ENCODE assay signal across 17 cellular contexts in the genomic region with DNA sequence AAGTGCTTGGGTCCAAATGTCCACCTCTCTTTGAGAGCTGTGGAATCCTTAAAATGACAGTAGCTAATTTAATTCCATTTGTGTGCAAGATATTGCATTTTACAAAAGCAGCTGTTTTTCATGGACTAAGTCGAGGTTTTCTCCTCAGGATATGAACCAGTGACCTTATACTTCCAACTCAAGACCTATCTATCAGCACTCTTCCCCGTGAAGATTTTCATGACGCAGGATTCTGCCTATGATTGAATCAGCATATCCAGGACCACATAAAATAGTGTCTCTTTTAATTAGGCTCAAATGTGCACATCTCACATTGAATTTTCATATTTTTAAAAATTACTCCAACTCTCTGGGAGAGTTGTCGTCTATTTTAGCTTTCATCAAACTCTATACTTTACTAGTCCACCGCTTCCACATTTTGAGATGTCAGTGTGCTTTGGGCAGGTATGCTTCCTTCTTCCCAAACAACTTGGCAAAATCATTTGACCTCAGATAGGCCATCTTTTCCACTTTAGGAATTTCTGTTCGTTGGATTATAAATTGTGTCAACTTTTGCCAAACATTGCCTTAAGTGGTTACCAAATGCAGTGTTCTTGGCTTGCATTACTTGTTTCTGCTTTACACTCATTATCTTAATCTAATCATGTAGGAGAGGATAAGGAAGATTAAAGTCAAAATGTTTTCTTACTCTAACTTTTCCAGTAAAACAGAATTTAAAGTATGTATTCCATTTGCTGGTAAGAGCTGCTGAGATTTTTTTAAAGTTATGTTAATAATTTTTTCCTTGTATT.
"Had no signal": no experiment of that assay in that cellular context is flagged by ENCODE, and none has a peak within 500 bp of the region (broad histone marks: within the 10 kb centered on the region; RNA-seq: fewer than 3 reads in every experiment).

No MANE protein-coding gene starts in this region.

- H3K4me2 ChIP-seq: smooth muscle cell had no signal

- FAIRE-seq: kidney had no signal

- DNase-seq: activated CD4-positive, alpha-beta T cell treated with anti-CD3 and anti-CD28 coated beads, Interleukin-2, amount 50 U/mL, for 48 hours; activated naive CD4-positive, alpha-beta T cell treated with anti-CD3 and anti-CD28 coated beads, Interleukin-2, amount 10 ng/mL, durations not matched to agents 7 days and 5 days; central memory CD4-positive, alpha-beta T cell; hippocampal formation; kidney; left lung; mammary epithelial cell; mucosa of descending colon; naive thymus-derived CD8-positive, alpha-beta T cell; posterior cingulate gyrus; right cardiac atrium; stimulated activated CD4-positive, alpha-beta T cell treated with anti-CD3 and anti-CD28 coated beads, Interleukin-4, amount 100 ng/mL, for 4 hours; stimulated activated CD8-positive, alpha-beta memory T cell treated with anti-CD3 and anti-CD28 coated beads, Interleukin-4, amount 100 ng/mL, for 48 hours had no signal

- ATAC-seq: left lung; mucosa of descending colon; naive thymus-derived CD8-positive, alpha-beta T cell; right cardiac atrium had no signal

- H3K9me3 ChIP-seq: mucosa of descending colon, neutrophil, suprapubic skin had no signal

- H3K4me3 ChIP-seq: coronary artery, left lung, mucosa of descending colon, smooth muscle cell, suprapubic skin had no signal

- H3K4me1 ChIP-seq: left lung, suprapubic skin had no signal

- H3K36me3 ChIP-seq: left lung, neutrophil, suprapubic skin had no signal

- H3K27me3 ChIP-seq: left lung, neutrophil, suprapubic skin had no signal

- H3K27ac ChIP-seq: coronary artery, left lung, neutrophil, suprapubic skin had no signal
